Comparison of ENCODE assay signal across 9 cellular contexts in the genomic region with DNA sequence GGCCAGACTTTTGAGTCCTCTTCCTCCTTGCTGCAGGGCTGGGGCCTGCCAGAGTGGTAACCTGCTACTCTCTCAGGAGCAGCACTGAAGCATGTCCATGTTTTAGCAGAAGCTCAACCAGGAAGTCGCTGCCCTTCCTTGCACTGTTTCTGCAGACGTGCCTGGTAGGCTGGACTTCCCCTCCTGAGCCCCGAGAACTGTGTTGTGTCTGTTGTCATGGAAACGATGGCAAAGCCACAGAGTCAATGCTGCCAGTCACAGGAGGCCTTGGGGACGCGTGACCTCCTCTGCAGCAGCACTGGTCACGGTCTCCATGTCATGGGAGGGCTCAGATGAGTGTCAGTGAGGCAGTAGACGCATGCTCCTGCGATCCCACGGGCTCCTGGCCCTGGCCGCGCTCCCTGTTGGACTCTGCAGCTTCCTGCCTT.
DNase-seq lines count a peak whose midpoint lies in the region; ATAC-seq and TF ChIP-seq lines count a peak whose summit lies in the region.
"Had no signal": no experiment of that assay in that cellular context is flagged by ENCODE, and none has a peak within 500 bp of the region (broad histone marks: within the 10 kb centered on the region; RNA-seq: fewer than 3 reads in every experiment).

No MANE protein-coding gene starts in this region.

- H3K4me1 ChIP-seq in DOHH2 (ENCODE audit: control insufficient read depth, low read length), result peaks cover 17% of the 10 kb centered on the region

- no peaks in the 10 kb centered on the region for H3K36me3 ChIP-seq in DOHH2 (ENCODE audit: control insufficient read depth, low read length)
- H3K36me3 ChIP-seq in MG63, result peaks cover 17% of the 10 kb centered on the region

- no peaks in the 10 kb centered on the region for H4K20me1 ChIP-seq in DOHH2 (ENCODE audit: control insufficient read depth, insufficient read depth, low read depth, low read length)

- H3K27ac Mint-ChIP-seq in IgD-negative memory B cell (peak overlapping the region; percentile 95 to 100 (median 100)), mesothelial cell of epicardium (peak overlapping the region; percentile 47)
- peak overlapping the region; percentile 54 to 98 for H3K27ac Mint-ChIP-seq in effector memory CD8-positive, alpha-beta T cell

- H3K27ac ChIP-seq in DOHH2 (ENCODE audit: low read depth, low read length), result no peak overlapping the region
- H3K27ac ChIP-seq: PC-9 had no signal

- no peaks in the 10 kb centered on the region for H3K9me2 ChIP-seq in DOHH2 (replicated peaks; ENCODE audit: control insufficient read depth, low read length)

- H3K4me2 ChIP-seq in DOHH2 (ENCODE audit: low read length), result peak overlapping the region; percentile 63
- H3K4me2 ChIP-seq: PC-9 had no signal

- H3K27me3 ChIP-seq in DOHH2 (ENCODE audit: control insufficient read depth, low read length), result 0 out of 2 replicates have a peak, but pooled peaks cover under 1% of the 10 kb centered on the region
- H3K27me3 ChIP-seq in MG63, result no peaks in the 10 kb centered on the region

- no peaks in the 10 kb centered on the region for H3F3A ChIP-seq in DOHH2 (ENCODE audit: control insufficient read depth, insufficient read depth)

- H3K4me3 ChIP-seq in DOHH2 (ENCODE audit: low read length), result peak overlapping the region; percentile 51
- H3K4me3 ChIP-seq in MG63, result no peak overlapping the region
- H3K4me3 ChIP-seq: PC-9 had no signal

- H3K36me3 Mint-ChIP-seq in IgD-negative memory B cell, result peaks cover 3% of the 10 kb centered on the region
- peaks cover 22% of the 10 kb centered on the region for H3K36me3 Mint-ChIP-seq in effector memory CD8-positive, alpha-beta T cell (ENCODE audit: insufficient read depth)
- no peaks in the 10 kb centered on the region for H3K36me3 Mint-ChIP-seq in mesothelial cell of epicardium

- H3K79me2 ChIP-seq in DOHH2 (ENCODE audit: control insufficient read depth, low read length), result no peaks in the 10 kb centered on the region

- no peaks in the 10 kb centered on the region for H3K9me3 ChIP-seq in DOHH2 (ENCODE audit: control insufficient read depth, insufficient read depth, low read length)
- no peaks in the 10 kb centered on the region for H3K9me3 ChIP-seq in MG63

- H3K4me3 Mint-ChIP-seq in IgD-negative memory B cell (peak overlapping the region; percentile 77 to 90 (median 84)), mesothelial cell of epicardium (no peak overlapping the region)
- peak overlapping the region in 1 of 2 donors; percentile 59 for H3K4me3 Mint-ChIP-seq in effector memory CD8-positive, alpha-beta T cell

- DNase-seq in activated CD4-positive, alpha-beta T cell treated with anti-CD3 and anti-CD28 coated beads, Interleukin-2, amount 50 U/mL, for 1 hour, result peak; percentile 50
- peak; percentile 11 to 84 (median 80) for DNase-seq in effector memory CD8-positive, alpha-beta T cell
- DNase-seq in mesothelial cell of epicardium (ENCODE audit: low spot score in 2 of 2, unreplicated experiment in 2 of 2) (no peak), MG63 (no peak)
- peak; percentile 41 to 53 for DNase-seq in stimulated activated CD8-positive, alpha-beta memory T cell treated with anti-CD3 and anti-CD28 coated beads, Interleukin-2, amount 100 ng/mL, for 1 hour (ENCODE audit: low read depth in 2 of 2)

- H3K27me3 Mint-ChIP-seq in IgD-negative memory B cell (no peaks in the 10 kb centered on the region), mesothelial cell of epicardium (ENCODE audit: low read depth) (no peaks in the 10 kb centered on the region)
- no peaks in the 10 kb centered on the region for H3K27me3 Mint-ChIP-seq in effector memory CD8-positive, alpha-beta T cell

- H3K9me3 Mint-ChIP-seq in IgD-negative memory B cell, result no peaks in the 10 kb centered on the region
- H3K9me3 Mint-ChIP-seq in effector memory CD8-positive, alpha-beta T cell, result no peaks in the 10 kb centered on the region
- no peaks in the 10 kb centered on the region for H3K9me3 Mint-ChIP-seq in mesothelial cell of epicardium

- peaks cover 20 to 34% (median 26%) of the 10 kb centered on the region in 3 donors for H3K4me1 Mint-ChIP-seq in IgD-negative memory B cell
- H3K4me1 Mint-ChIP-seq in effector memory CD8-positive, alpha-beta T cell (ENCODE audit: low read depth in 2 of 2), result peaks cover 0 to 16% of the 10 kb centered on the region in 2 donors
- H3K4me1 Mint-ChIP-seq in mesothelial cell of epicardium, result peaks cover 22% of the 10 kb centered on the region

- TF ChIP-seq CTCF in DOHH2 (IDR thresholded peaks at IDR 0.05; ENCODE audit: low read depth, low read length, poor library complexity, severe bottlenecking), result no peak
- no peak for TF ChIP-seq CTCF in mesothelial cell of epicardium (IDR thresholded peaks at IDR 0.05; ENCODE audit: unreplicated experiment)

- peak; percentile 97 for ATAC-seq in GM21447 (IDR thresholded peaks at IDR 0.05; ENCODE audit: unreplicated experiment)
- peak; percentile 84 for ATAC-seq in effector memory CD8-positive, alpha-beta T cell (replicated peaks)

Comparison
In these comparisons a context has a peak if more than half of its experiments do, and no peak if none do; other contexts are left out.
1. H3K27ac Mint-ChIP-seq: peak in every context shown above with its lines; median percentile 100 in IgD-negative memory B cell; 76 in effector memory CD8-positive, alpha-beta T cell; 47 in mesothelial cell of epicardium.
2. DNase-seq: peak in activated CD4-positive, alpha-beta T cell treated with anti-CD3 and anti-CD28 coated beads, Interleukin-2, amount 50 U/mL, for 1 hour (single experiment), effector memory CD8-positive, alpha-beta T cell (3 of 3) and stimulated activated CD8-positive, alpha-beta memory T cell treated with anti-CD3 and anti-CD28 coated beads, Interleukin-2, amount 100 ng/mL, for 1 hour (2 of 2); none in mesothelial cell of epicardium (0 of 2) and MG63 (single experiment).